Comparison of ENCODE assay signal across 22 cellular contexts in the genomic region with DNA sequence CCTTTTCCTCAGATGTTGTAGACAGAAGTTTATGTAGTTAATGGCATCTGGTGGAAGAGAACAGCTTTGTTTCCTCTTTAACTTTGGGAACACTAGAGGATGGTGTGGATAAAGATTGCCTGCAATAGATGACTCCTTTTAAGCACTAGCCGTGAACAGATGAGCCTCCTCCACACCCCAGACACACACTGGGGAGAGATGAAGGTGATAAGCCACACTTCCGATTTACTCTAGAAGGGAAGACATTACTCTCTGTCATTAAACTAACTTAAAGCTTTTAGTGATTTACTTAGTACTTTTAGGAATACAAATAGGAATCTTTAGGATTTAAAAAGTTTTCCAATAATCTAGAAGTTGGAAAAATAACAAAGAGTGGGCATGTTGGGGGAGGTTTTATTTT. TPM values are rescaled to one million over a fixed set of nuclear protein-coding genes. Genes with fewer than 3 reads are reported as not detected.
A peak's percentile ranks its signal among the peaks of the same experiment; 100 is the strongest.
DNase-seq lines count a peak whose midpoint lies in the region; ATAC-seq, FAIRE-seq and TF ChIP-seq lines count a peak whose summit lies in the region.
"Had no signal": no experiment of that assay in that cellular context is flagged by ENCODE, and none has a peak within 500 bp of the region (broad histone marks: within the 10 kb centered on the region; RNA-seq: fewer than 3 reads in every experiment).

No MANE protein-coding gene starts in this region.

- H2AFZ ChIP-seq in K562 (ENCODE audit: low read depth, low read length) (no peak overlapping the region), endothelial cell of umbilical vein (ENCODE audit: low read depth, low read length) (no peak overlapping the region)

- no peak overlapping the region for H3K27ac Mint-ChIP-seq in endodermal cell
- H3K27ac Mint-ChIP-seq: CD4-positive, CD25-positive, alpha-beta regulatory T cell; HFFc6 had no signal

- no peak overlapping the region for H3K4me3 Mint-ChIP-seq in endodermal cell
- H3K4me3 Mint-ChIP-seq: HFFc6 had no signal

- DNase-seq in EH (ENCODE audit: low read depth) (peak; percentile 22), GM12891 (ENCODE audit: insufficient read length, low spot score) (no peak), K562 (ENCODE audit: extremely low read depth in 1 of 4, low spot score in 3 of 4) (peak; percentile 44 to 58 (median 51)), endothelial cell of umbilical vein (ENCODE audit: low read depth, low spot score) (peak; percentile 39), endodermal cell (no peak), T1000 (lab: John Stamatoyannopoulos, UW) (no peak)
- DNase-seq in activated naive CD4-positive, alpha-beta T cell (lab: John Stamatoyannopoulos, UW): no peak
- DNase-seq: ACHN; BE2C; C1 segment of cervical spinal cord; CD4-positive, CD25-positive, alpha-beta regulatory T cell; CD8-positive, alpha-beta memory T cell; COR-L47; DMS 273 treated with DMSO at 0.1 percent for 48 hours; DMS53; GF-D8; GOT3; H7; HFFc6 had no signal

- TF ChIP-seq CTCF in K562 (IDR thresholded peaks at IDR 0.05 in 2 of 3, conservative IDR thresholded peaks at IDR 0.05 in 1 of 3; ENCODE audit: insufficient read depth in 2 of 3, low read depth in 1 of 3, low read length in 3 of 3) (no peak), endothelial cell of umbilical vein (IDR thresholded peaks at IDR 0.05; ENCODE audit: extremely low read depth in 1 of 2, insufficient read depth in 1 of 2, low read depth in 1 of 2, low read length in 2 of 2) (no peak), endodermal cell (conservative IDR thresholded peaks at IDR 0.05) (no peak)

- WGBS in K562 (ENCODE audit: insufficient coverage, low coverage, missing lambda C conversion rate): 0% methylated on average over 2 of the region's 2 CpGs
- WGBS in endodermal cell (ENCODE audit: insufficient coverage in 1 of 2, insufficient read length in 1 of 2), 2 experiments: no CpG with 5 or more reads among the region's 2 CpGs

- H3K27ac ChIP-seq in K562 (ENCODE audit: extremely low read depth, low read depth, low read length) (no peak overlapping the region), endothelial cell of umbilical vein (ENCODE audit: insufficient read depth, low read depth, low read length) (no peak overlapping the region), endodermal cell (ENCODE audit: low read depth, low read length) (no peak overlapping the region)
- H3K27ac ChIP-seq: HL-60 had no signal

- TF ChIP-seq RAD21 in K562 (CRISPR knock-in tag; conservative IDR thresholded peaks at IDR 0.05 in 1 of 2, IDR thresholded peaks at IDR 0.05 in 1 of 2): no peak

- BruUV-seq in K562 (replicated peaks; lab: Mats Ljungman, UMichigan) (no TSS peak), endothelial cell of umbilical vein (replicated peaks; lab: Mats Ljungman, UMichigan) (no TSS peak)

- H4K20me1 ChIP-seq in K562 (replicated peaks; ENCODE audit: control insufficient read depth, insufficient read depth, low read length): peaks cover 3% of the 10 kb centered on the region; the same call in 1 of the 2 replicates
- no peaks in the 10 kb centered on the region for H4K20me1 ChIP-seq in endothelial cell of umbilical vein (replicated peaks; ENCODE audit: control insufficient read depth, extremely low read depth, insufficient read depth, low read length)

- no peaks in the 10 kb centered on the region for H3K9me1 ChIP-seq in K562 (ENCODE audit: control insufficient read depth, insufficient read depth, low read length)
- H3K9me1 ChIP-seq in endothelial cell of umbilical vein (replicated peaks; ENCODE audit: control insufficient read depth, extremely low read depth, insufficient read depth, low read length): no peaks in the 10 kb centered on the region

- POLR2A ChIA-PET in K562 (lab: Yijun Ruan, JAX) (interaction anchor here (0.5 to 1.9 kb wide), 6 partner anchors 13 to 1453 kb away, joined by 3 to 6 read pairs (median 3); partner anchors contain the start of gene SUV39H2), endothelial cell of umbilical vein (lab: Charles Lee) (no interaction called here)

- no peaks in the 10 kb centered on the region for H3K27me3 Mint-ChIP-seq in endodermal cell (ENCODE audit: insufficient read depth)
- H3K27me3 Mint-ChIP-seq: CD4-positive, CD25-positive, alpha-beta regulatory T cell; CD8-positive, alpha-beta memory T cell had no signal

- peak; percentile 94 for ATAC-seq in K562
- ATAC-seq: HCT116 had no signal

- no peaks in the 10 kb centered on the region for H3K4me1 Mint-ChIP-seq in endodermal cell

- no peak for FAIRE-seq in GM12891 (lab: Jason Lieb, UNC)
- FAIRE-seq in K562 (lab: Jason Lieb, UNC): peak; percentile 84
- no peak for FAIRE-seq in endothelial cell of umbilical vein (lab: Jason Lieb, UNC)
- FAIRE-seq: A204.1 had no signal

- H3K9ac ChIP-seq in K562 (ENCODE audit: insufficient read depth in 1 of 2, low read depth in 2 of 2, low read length in 2 of 2) (no peak overlapping the region), endothelial cell of umbilical vein (replicated peaks; ENCODE audit: extremely low read depth, insufficient read depth, low read length) (no peak overlapping the region), endodermal cell (ENCODE audit: extremely low read depth, low read length, poor library complexity, severe bottlenecking) (no peak overlapping the region)

- peaks cover 52% of the 10 kb centered on the region for H3K36me3 Mint-ChIP-seq in endodermal cell (ENCODE audit: low read depth)

- dilution Hi-C loops in endothelial cell of umbilical vein (cut with MboI; ENCODE audit: extremely low pct_ligation_motif_present, low sequenced_read_pairs): no loop called here

- H3K79me2 ChIP-seq in K562 (ENCODE audit: control insufficient read depth, insufficient read depth, low read length) (peaks cover 42% of the 10 kb centered on the region), endothelial cell of umbilical vein (ENCODE audit: control insufficient read depth, insufficient read depth, low read length) (peaks cover 12% of the 10 kb centered on the region)

- in situ Hi-C loops in K562 (cut with MboI): no loop called here

- 0 out of 2 replicates have a peak, but pooled peaks have one; percentile 8 for TF ChIP-seq POLR2A in GM12891 (IDR thresholded peaks at IDR 0.05; ENCODE audit: low read depth, low read length)
- no peak for TF ChIP-seq POLR2A in K562 (conservative IDR thresholded peaks at IDR 0.05)
- TF ChIP-seq POLR2A in endothelial cell of umbilical vein (IDR thresholded peaks at IDR 0.05; ENCODE audit: low read depth, low read length): no peak

- H3K36me3 ChIP-seq in K562 (ENCODE audit: control insufficient read depth, insufficient read depth, low read length) (peaks cover 88% of the 10 kb centered on the region), endothelial cell of umbilical vein (ENCODE audit: control insufficient read depth in 2 of 2, extremely low read depth in 1 of 2, insufficient read depth in 2 of 2, low read length in 2 of 2) (peaks cover 12 to 25% of the 10 kb centered on the region in 2 experiments), endodermal cell (ENCODE audit: control insufficient read depth, insufficient read depth, low read length) (peaks cover 63% of the 10 kb centered on the region)

- intact Hi-C loops in K562 (cut with micrococcal nuclease) (no loop called here), endothelial cell of umbilical vein (cut with micrococcal nuclease) (no loop called here)

- H3K4me3 ChIP-seq in K562: no peak overlapping the region
- no peak overlapping the region for H3K4me3 ChIP-seq in endothelial cell of umbilical vein (replicated peaks in 1 of 3; ENCODE audit: insufficient read depth in 1 of 3, low read depth in 1 of 3, low read length in 3 of 3)
- no peak overlapping the region for H3K4me3 ChIP-seq in endodermal cell (ENCODE audit: low read length)

- H3K4me1 ChIP-seq in K562 (replicated peaks in 1 of 2; ENCODE audit: control insufficient read depth in 2 of 2, insufficient read depth in 2 of 2, low read length in 2 of 2): peaks cover 4% of the 10 kb centered on the region in 2 experiments
- H3K4me1 ChIP-seq in endothelial cell of umbilical vein (ENCODE audit: control insufficient read depth, extremely low read depth, insufficient read depth, low read length): peaks cover 9% of the 10 kb centered on the region
- H3K4me1 ChIP-seq in endodermal cell (ENCODE audit: control insufficient read depth, insufficient read depth, low read length): no peaks in the 10 kb centered on the region
- H3K4me1 ChIP-seq: BE2C had no signal

- H3K4me2 ChIP-seq in K562 (ENCODE audit: insufficient read depth, low read length) (no peak overlapping the region), endothelial cell of umbilical vein (ENCODE audit: insufficient read depth, low read length) (no peak overlapping the region)

- CTCF ChIA-PET in K562 (lab: Yijun Ruan, JAX; ENCODE audit: low intra/inter-chr PET ratio) (no interaction called here), endothelial cell of umbilical vein (lab: Charles Lee) (interaction anchor here (0.9 kb wide), 1 partner anchor 34 kb away, joined by 3 read pairs; the partner anchor contains the start of gene SUV39H2)

- H3K9me3 ChIP-seq in K562 (replicated peaks; ENCODE audit: control insufficient read depth, insufficient read depth, low read depth, low read length) (no peaks in the 10 kb centered on the region), endothelial cell of umbilical vein (replicated peaks; ENCODE audit: control insufficient read depth, insufficient read depth, low read length) (no peaks in the 10 kb centered on the region), endodermal cell (ENCODE audit: control insufficient read depth, low read length) (no peaks in the 10 kb centered on the region)
- H3K9me3 ChIP-seq: BE2C had no signal

- H3K27me3 ChIP-seq in K562 (ENCODE audit: control insufficient read depth in 2 of 2, insufficient read depth in 2 of 2, low read length in 2 of 2): no peaks in the 10 kb centered on the region
- H3K27me3 ChIP-seq in endothelial cell of umbilical vein (ENCODE audit: control insufficient read depth in 2 of 2, insufficient read depth in 2 of 2, low read length in 2 of 2): no peaks in the 10 kb centered on the region
- H3K27me3 ChIP-seq in endodermal cell (ENCODE audit: control insufficient read depth, insufficient read depth, low read length, poor library complexity, severe bottlenecking): no peaks in the 10 kb centered on the region
- H3K27me3 ChIP-seq: BE2C had no signal

- no peaks in the 10 kb centered on the region for H3K9me3 Mint-ChIP-seq in endodermal cell
- H3K9me3 Mint-ChIP-seq: CD4-positive, CD25-positive, alpha-beta regulatory T cell; CD8-positive, alpha-beta memory T cell; HFFc6 had no signal

- TF ChIP-seq EP300 in K562 (IDR thresholded peaks at IDR 0.05; ENCODE audit: low read length): peak; percentile 26; the same call in 1 of the 2 replicates

RNA-seq across cellular contexts. Expression of gene HSPA14, which starts 6.8 kb away (rescaled TPM):
- 17.0 TPM for polyA plus RNA-seq in GM12891 (2012; ENCODE audit: low read depth, missing spikeins)
- 10.9 and 32.7 TPM in 2 replicates for total RNA-seq in K562 (2011; cell fraction: chromatin; rRNA removed; ENCODE audit: low replicate concordance)
- 6.5 and 8.0 TPM in 2 replicates for total RNA-seq in K562 (2011; cell fraction: nucleolus; rRNA removed)
- total RNA-seq in K562 (2011; cell fraction: nucleoplasm; rRNA removed): 16.4 and 26.8 TPM in 2 replicates
- 38.9 and 47.9 TPM in 2 replicates for total RNA-seq in K562 (2014; rRNA removed)
- 65.1 and 77.7 TPM in 2 replicates for total RNA-seq in K562 (2014; rRNA removed; fragmentation: Illumina TruSeq; extraction: Trizol)
- total RNA-seq in K562 (2015; rRNA removed; fragmentation: Illumina TruSeq; extraction: Trizol): 57.5 and 63.2 TPM in 2 replicates
- total RNA-seq in K562 (2021): 41.9 and 46.2 TPM in 2 replicates
- 52.3 and 71.5 TPM in 2 replicates for polyA plus RNA-seq in K562 (2011; rRNA removed)
- 12.0 and 24.9 TPM in 2 replicates for polyA plus RNA-seq in K562 (2011; cell fraction: cytosol; rRNA removed)
- polyA plus RNA-seq in K562 (2011; cell fraction: nucleus; rRNA removed): 16.6 and 28.1 TPM in 2 replicates
- 25.4 and 33.0 TPM in 2 replicates for polyA plus RNA-seq in K562 (2012)
- polyA plus RNA-seq in K562 (2014; fragmentation: Illumina TruSeq; extraction: Trizol): 47.0 and 51.9 TPM in 2 replicates
- polyA plus RNA-seq in K562 (2014; fragmentation: Nextera tagmentation; extraction: Ambion mirVana): 10 to 100 TPM; 70.1 to 75.0 TPM
- 54.1 and 56.5 TPM in 2 replicates for polyA plus RNA-seq in K562 (2014; rRNA removed)
- polyA minus RNA-seq in K562 (2011; rRNA and poly(A)+ RNA removed): 38.8 and 40.3 TPM in 2 replicates
- polyA minus RNA-seq in K562 (2011; cell fraction: cytosol; rRNA and poly(A)+ RNA removed): 8.4 and 15.2 TPM in 2 replicates
- 9.8 and 19.3 TPM in 2 replicates for polyA minus RNA-seq in K562 (2011; cell fraction: nucleus; rRNA and poly(A)+ RNA removed)
- total RNA-seq in endothelial cell of umbilical vein: 15.7 and 18.0 TPM in 2 replicates
- 5.1 and 7.6 TPM in 2 replicates for polyA plus RNA-seq in endothelial cell of umbilical vein
- polyA plus RNA-seq in endothelial cell of umbilical vein (2011; cell fraction: cytosol; rRNA removed): 9.8 and 11.9 TPM in 2 replicates
- polyA plus RNA-seq in endothelial cell of umbilical vein (2011; cell fraction: nucleus; rRNA removed): 15.3 and 20.2 TPM in 2 replicates
- polyA plus RNA-seq in endothelial cell of umbilical vein (2012): 11.8 and 18.7 TPM in 2 replicates
- 2.6 and 3.9 TPM in 2 replicates for polyA minus RNA-seq in endothelial cell of umbilical vein
- 5.2 TPM for polyA minus RNA-seq in endothelial cell of umbilical vein (2011; cell fraction: cytosol; rRNA and poly(A)+ RNA removed)
- 6.9 and 7.8 TPM in 2 replicates for polyA minus RNA-seq in endothelial cell of umbilical vein (2011; cell fraction: nucleus; rRNA and poly(A)+ RNA removed)
- 10 to 100 TPM; 17.1 to 24.9 TPM for total RNA-seq in endodermal cell
- polyA plus RNA-seq in endodermal cell (2013, experiment 1 of 2): 22.6 TPM
- polyA plus RNA-seq in endodermal cell (2013, experiment 2 of 2): 23.9 TPM

RNA-seq across cellular contexts. Expression of gene MSANTD7, which starts 6.8 kb away (rescaled TPM):
- 12.6 TPM for polyA plus RNA-seq in GM12891 (2012; ENCODE audit: low read depth, missing spikeins)
- 19.1 and 30.9 TPM in 2 replicates for total RNA-seq in K562 (2011; cell fraction: chromatin; rRNA removed; ENCODE audit: low replicate concordance)
- total RNA-seq in K562 (2011; cell fraction: nucleolus; rRNA removed): 16.7 and 18.6 TPM in 2 replicates
- total RNA-seq in K562 (2011; cell fraction: nucleoplasm; rRNA removed): 22.8 and 36.6 TPM in 2 replicates
- total RNA-seq in K562 (2014; rRNA removed): 25.0 and 26.9 TPM in 2 replicates
- 23.6 and 24.5 TPM in 2 replicates for total RNA-seq in K562 (2014; rRNA removed; fragmentation: Illumina TruSeq; extraction: Trizol)
- 26.6 and 27.3 TPM in 2 replicates for total RNA-seq in K562 (2015; rRNA removed; fragmentation: Illumina TruSeq; extraction: Trizol)
- total RNA-seq in K562 (2021): 26.4 and 27.2 TPM in 2 replicates
- 14.6 and 18.9 TPM in 2 replicates for polyA plus RNA-seq in K562 (2011; rRNA removed)
- polyA plus RNA-seq in K562 (2011; cell fraction: cytosol; rRNA removed): 9.0 and 9.9 TPM in 2 replicates
- polyA plus RNA-seq in K562 (2011; cell fraction: nucleus; rRNA removed): 12.3 and 17.3 TPM in 2 replicates
- 11.3 and 18.0 TPM in 2 replicates for polyA plus RNA-seq in K562 (2012)
- polyA plus RNA-seq in K562 (2014; fragmentation: Illumina TruSeq; extraction: Trizol): 24.3 and 24.7 TPM in 2 replicates
- 1 to 10 TPM; 5.2 to 7.1 TPM for polyA plus RNA-seq in K562 (2014; fragmentation: Nextera tagmentation; extraction: Ambion mirVana)
- 16.2 and 18.8 TPM in 2 replicates for polyA plus RNA-seq in K562 (2014; rRNA removed)
- 35.3 and 37.1 TPM in 2 replicates for polyA minus RNA-seq in K562 (2011; rRNA and poly(A)+ RNA removed)
- 17.9 and 24.7 TPM in 2 replicates for polyA minus RNA-seq in K562 (2011; cell fraction: cytosol; rRNA and poly(A)+ RNA removed)
- polyA minus RNA-seq in K562 (2011; cell fraction: nucleus; rRNA and poly(A)+ RNA removed): 24.0 and 40.5 TPM in 2 replicates
- total RNA-seq in endothelial cell of umbilical vein: 13.1 and 13.6 TPM in 2 replicates
- polyA plus RNA-seq in endothelial cell of umbilical vein: 4.1 and 4.8 TPM in 2 replicates
- polyA plus RNA-seq in endothelial cell of umbilical vein (2011; cell fraction: cytosol; rRNA removed): 4.6 and 4.7 TPM in 2 replicates
- 8.3 and 9.7 TPM in 2 replicates for polyA plus RNA-seq in endothelial cell of umbilical vein (2011; cell fraction: nucleus; rRNA removed)
- polyA plus RNA-seq in endothelial cell of umbilical vein (2012): 8.3 and 10.6 TPM in 2 replicates
- 12.1 and 15.2 TPM in 2 replicates for polyA minus RNA-seq in endothelial cell of umbilical vein
- polyA minus RNA-seq in endothelial cell of umbilical vein (2011; cell fraction: cytosol; rRNA and poly(A)+ RNA removed): 14.5 TPM
- polyA minus RNA-seq in endothelial cell of umbilical vein (2011; cell fraction: nucleus; rRNA and poly(A)+ RNA removed): 16.1 and 17.5 TPM in 2 replicates
- total RNA-seq in endodermal cell: 10 to 100 TPM; 14.6 to 15.6 TPM
- 13.9 TPM for polyA plus RNA-seq in endodermal cell (2013, experiment 1 of 2)
- 14.6 TPM for polyA plus RNA-seq in endodermal cell (2013, experiment 2 of 2)

RNA-seq across cellular contexts. Expression of gene CDNF, which starts 7.1 kb away (rescaled TPM):
- polyA plus RNA-seq in GM12891 (2012; ENCODE audit: low read depth, missing spikeins): 1.2 TPM
- 0.37 and 0.83 TPM in 2 replicates for total RNA-seq in K562 (2011; cell fraction: chromatin; rRNA removed; ENCODE audit: low replicate concordance)
- 0.83 and 2.2 TPM in 2 replicates for total RNA-seq in K562 (2011; cell fraction: nucleolus; rRNA removed)
- total RNA-seq in K562 (2011; cell fraction: nucleoplasm; rRNA removed): 0.53 and 0.73 TPM in 2 replicates
- total RNA-seq in K562 (2014; rRNA removed): 0.64 TPM in 1 of 2 replicates, not detected in the other
- total RNA-seq in K562 (2014; rRNA removed; fragmentation: Illumina TruSeq; extraction: Trizol): 0.29 and 0.61 TPM in 2 replicates
- 0.33 and 0.60 TPM in 2 replicates for total RNA-seq in K562 (2015; rRNA removed; fragmentation: Illumina TruSeq; extraction: Trizol)
- total RNA-seq in K562 (2021): 0.85 and 1.00 TPM in 2 replicates
- polyA plus RNA-seq in K562 (2011; rRNA removed): 0.93 and 1.6 TPM in 2 replicates
- polyA plus RNA-seq in K562 (2011; cell fraction: cytosol; rRNA removed): 0.13 and 1.2 TPM in 2 replicates
- polyA plus RNA-seq in K562 (2011; cell fraction: nucleus; rRNA removed): 0.54 and 0.65 TPM in 2 replicates
- polyA plus RNA-seq in K562 (2012): 0.64 and 2.2 TPM in 2 replicates
- polyA plus RNA-seq in K562 (2014; fragmentation: Illumina TruSeq; extraction: Trizol): 0.61 and 0.96 TPM in 2 replicates
- under 1 TPM; 0.18 to 0.37 TPM for polyA plus RNA-seq in K562 (2014; fragmentation: Nextera tagmentation; extraction: Ambion mirVana)
- 1.1 and 1.6 TPM in 2 replicates for polyA plus RNA-seq in K562 (2014; rRNA removed)
- 0.42 and 1.9 TPM in 2 replicates for polyA minus RNA-seq in K562 (2011; rRNA and poly(A)+ RNA removed)
- polyA minus RNA-seq in K562 (2011; cell fraction: cytosol; rRNA and poly(A)+ RNA removed): not detected in 2 replicates
- polyA minus RNA-seq in K562 (2011; cell fraction: nucleus; rRNA and poly(A)+ RNA removed): 0.40 and 1.4 TPM in 2 replicates
- 0.58 and 0.99 TPM in 2 replicates for total RNA-seq in endothelial cell of umbilical vein
- polyA plus RNA-seq in endothelial cell of umbilical vein: 0.25 and 0.40 TPM in 2 replicates
- 0.35 and 0.37 TPM in 2 replicates for polyA plus RNA-seq in endothelial cell of umbilical vein (2011; cell fraction: cytosol; rRNA removed)
- 0.73 and 1.6 TPM in 2 replicates for polyA plus RNA-seq in endothelial cell of umbilical vein (2011; cell fraction: nucleus; rRNA removed)
- polyA plus RNA-seq in endothelial cell of umbilical vein (2012): 0.83 and 0.96 TPM in 2 replicates
- polyA minus RNA-seq in endothelial cell of umbilical vein: not detected in 2 replicates
- not detected for polyA minus RNA-seq in endothelial cell of umbilical vein (2011; cell fraction: cytosol; rRNA and poly(A)+ RNA removed)
- 0.77 TPM in 1 of 2 replicates, not detected in the other for polyA minus RNA-seq in endothelial cell of umbilical vein (2011; cell fraction: nucleus; rRNA and poly(A)+ RNA removed)
- 1 to 10 TPM in 1 of 2 donors, under 1 TPM in 1; 0.51 to 1.2 TPM for total RNA-seq in endodermal cell
- 2.5 TPM for polyA plus RNA-seq in endodermal cell (2013, experiment 1 of 2)
- 1.5 TPM for polyA plus RNA-seq in endodermal cell (2013, experiment 2 of 2)

RNA-seq across cellular contexts. Expression of gene SUV39H2, which starts 33.7 kb away (rescaled TPM):
- 10.4 TPM for polyA plus RNA-seq in GM12891 (2012; ENCODE audit: low read depth, missing spikeins)
- 16.3 and 60.2 TPM in 2 replicates for total RNA-seq in K562 (2011; cell fraction: chromatin; rRNA removed; ENCODE audit: low replicate concordance)
- total RNA-seq in K562 (2011; cell fraction: nucleolus; rRNA removed): 9.0 and 13.4 TPM in 2 replicates
- 27.8 and 58.1 TPM in 2 replicates for total RNA-seq in K562 (2011; cell fraction: nucleoplasm; rRNA removed)
- total RNA-seq in K562 (2014; rRNA removed): 26.4 and 28.1 TPM in 2 replicates
- total RNA-seq in K562 (2014; rRNA removed; fragmentation: Illumina TruSeq; extraction: Trizol): 49.6 and 53.5 TPM in 2 replicates
- total RNA-seq in K562 (2015; rRNA removed; fragmentation: Illumina TruSeq; extraction: Trizol): 37.5 and 41.3 TPM in 2 replicates
- total RNA-seq in K562 (2021): 32.6 and 36.6 TPM in 2 replicates
- 28.3 and 40.6 TPM in 2 replicates for polyA plus RNA-seq in K562 (2011; rRNA removed)
- polyA plus RNA-seq in K562 (2011; cell fraction: cytosol; rRNA removed): 9.8 and 14.4 TPM in 2 replicates
- polyA plus RNA-seq in K562 (2011; cell fraction: nucleus; rRNA removed): 9.0 and 12.6 TPM in 2 replicates
- 25.8 and 41.8 TPM in 2 replicates for polyA plus RNA-seq in K562 (2012)
- polyA plus RNA-seq in K562 (2014; fragmentation: Illumina TruSeq; extraction: Trizol): 38.4 and 54.3 TPM in 2 replicates
- polyA plus RNA-seq in K562 (2014; fragmentation: Nextera tagmentation; extraction: Ambion mirVana): 10 to 100 TPM; 41.7 to 45.7 TPM
- polyA plus RNA-seq in K562 (2014; rRNA removed): 24.1 and 27.0 TPM in 2 replicates
- polyA minus RNA-seq in K562 (2011; rRNA and poly(A)+ RNA removed): 54.9 and 57.6 TPM in 2 replicates
- 14.4 and 22.8 TPM in 2 replicates for polyA minus RNA-seq in K562 (2011; cell fraction: cytosol; rRNA and poly(A)+ RNA removed)
- 18.8 and 29.1 TPM in 2 replicates for polyA minus RNA-seq in K562 (2011; cell fraction: nucleus; rRNA and poly(A)+ RNA removed)
- total RNA-seq in endothelial cell of umbilical vein: 25.8 and 29.9 TPM in 2 replicates
- 4.8 and 5.7 TPM in 2 replicates for polyA plus RNA-seq in endothelial cell of umbilical vein
- polyA plus RNA-seq in endothelial cell of umbilical vein (2011; cell fraction: cytosol; rRNA removed): 10.1 TPM in 2 replicates
- 5.4 and 9.9 TPM in 2 replicates for polyA plus RNA-seq in endothelial cell of umbilical vein (2011; cell fraction: nucleus; rRNA removed)
- 14.3 and 24.5 TPM in 2 replicates for polyA plus RNA-seq in endothelial cell of umbilical vein (2012)
- polyA minus RNA-seq in endothelial cell of umbilical vein: 9.0 and 11.8 TPM in 2 replicates
- 12.8 TPM for polyA minus RNA-seq in endothelial cell of umbilical vein (2011; cell fraction: cytosol; rRNA and poly(A)+ RNA removed)
- 6.4 and 17.3 TPM in 2 replicates for polyA minus RNA-seq in endothelial cell of umbilical vein (2011; cell fraction: nucleus; rRNA and poly(A)+ RNA removed)
- 10 to 100 TPM; 35.4 to 37.6 TPM for total RNA-seq in endodermal cell
- 45.4 TPM for polyA plus RNA-seq in endodermal cell (2013, experiment 1 of 2)
- 50.7 TPM for polyA plus RNA-seq in endodermal cell (2013, experiment 2 of 2)

Comparison
In these comparisons a context has a peak if more than half of its experiments do, and no peak if none do; other contexts are left out.
1. DNase-seq: peak in EH (single experiment), K562 (4 of 4) and endothelial cell of umbilical vein (single experiment); none in GM12891 (single experiment), endodermal cell (single experiment), activated naive CD4-positive, alpha-beta T cell (0 of 4) and T1000 (single experiment).